20 cellular contexts compared by ENCODE assay signal in the genomic region with DNA sequence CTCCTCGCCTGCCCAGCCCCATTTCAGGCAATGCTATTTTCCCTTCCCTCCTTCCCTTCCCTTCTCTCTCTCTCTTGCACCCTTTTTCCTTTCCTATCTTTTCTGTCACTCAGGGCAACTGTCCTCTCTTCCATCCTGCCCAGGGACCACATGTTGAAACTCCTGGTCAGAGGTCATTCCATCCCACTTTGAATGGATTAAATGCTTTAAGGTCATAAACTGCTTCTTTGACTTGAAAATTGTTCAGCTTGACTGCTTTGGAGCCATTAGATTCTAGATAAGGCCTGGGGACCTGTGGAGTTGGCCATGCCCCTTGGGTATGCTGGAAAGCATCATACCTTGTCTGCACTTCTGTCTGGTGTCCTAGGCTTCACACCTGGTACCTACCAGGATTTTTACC.
"Had no signal": no experiment of that assay in that cellular context is flagged by ENCODE, and none has a peak within 500 bp of the region (broad histone marks: within the 10 kb centered on the region; RNA-seq: fewer than 3 reads in every experiment).

No MANE protein-coding gene starts in this region.

- H3K4me3 Mint-ChIP-seq: activated CD4-positive, alpha-beta T cell treated with anti-CD3 and anti-CD28 coated beads, Interleukin-2, amount 10 ng/mL, durations not matched to agents 7 days and 5 days; activated CD8-positive, alpha-beta memory T cell treated with anti-CD3 and anti-CD28 coated beads, Interleukin-2, amount 10 ng/mL, durations not matched to agents 7 days and 5 days; activated CD8-positive, alpha-beta T cell treated with anti-CD3 and anti-CD28 coated beads for 36 hours; activated naive CD4-positive, alpha-beta T cell treated with anti-CD3 and anti-CD28 coated beads, Interleukin-2, amount 50 U/mL, for 24 hours had no signal

- H3K4me1 ChIP-seq: right lobe of liver had no signal

- H3K36me3 ChIP-seq: cardiac muscle cell, right lobe of liver, thoracic aorta had no signal

- ATAC-seq: activated CD8-positive, alpha-beta memory T cell treated with anti-CD3 and anti-CD28 coated beads, Interleukin-2, amount 10 ng/mL, durations not matched to agents 7 days and 5 days; activated CD8-positive, alpha-beta T cell treated with anti-CD3 and anti-CD28 coated beads for 36 hours; body of pancreas had no signal

- H3K4me3 ChIP-seq: body of pancreas, cardiac muscle cell, right lobe of liver, skin epidermis, thoracic aorta had no signal

- H3K9me3 Mint-ChIP-seq: activated CD4-positive, alpha-beta T cell treated with anti-CD3 and anti-CD28 coated beads, Interleukin-2, amount 10 ng/mL, durations not matched to agents 7 days and 5 days; activated CD8-positive, alpha-beta T cell treated with anti-CD3 and anti-CD28 coated beads for 36 hours; activated naive CD4-positive, alpha-beta T cell treated with anti-CD3 and anti-CD28 coated beads, Interleukin-2, amount 50 U/mL, for 24 hours had no signal

- H3K27ac Mint-ChIP-seq: activated CD4-positive, alpha-beta T cell treated with anti-CD3 and anti-CD28 coated beads, Interleukin-2, amount 10 ng/mL, durations not matched to agents 7 days and 5 days; activated CD8-positive, alpha-beta memory T cell treated with anti-CD3 and anti-CD28 coated beads, Interleukin-2, amount 10 ng/mL, durations not matched to agents 7 days and 5 days; activated CD8-positive, alpha-beta T cell treated with anti-CD3 and anti-CD28 coated beads for 36 hours; activated naive CD4-positive, alpha-beta T cell treated with anti-CD3 and anti-CD28 coated beads, Interleukin-2, amount 50 U/mL, for 24 hours had no signal

- H3K27ac ChIP-seq: body of pancreas, cardiac muscle cell, right lobe of liver, thoracic aorta, VCaP had no signal

- DNase-seq: activated CD4-positive, alpha-beta T cell treated with anti-CD3 and anti-CD28 coated beads, Interleukin-2, amount 10 ng/mL, durations not matched to agents 7 days and 5 days; activated CD4-positive, CD25-positive, alpha-beta regulatory T cell treated with anti-CD3 and anti-CD28 coated beads, Interleukin-2, amount 50 U/mL, for 72 hours; activated CD8-positive, alpha-beta memory T cell treated with anti-CD3 and anti-CD28 coated beads, Interleukin-2, amount 10 ng/mL, durations not matched to agents 7 days and 5 days; activated CD8-positive, alpha-beta T cell treated with anti-CD3 and anti-CD28 coated beads for 36 hours; activated gamma-delta T cell treated with Interleukin-2 at 50 U/mL for 16 hours; activated T-cell treated with anti-CD3 and anti-CD28 coated beads for 4 hours; anterior cingulate cortex; body of pancreas; effector CD4-positive, alpha-beta T cell; mesenchymal stem cell; occipital lobe; posterior cingulate gyrus; right lobe of liver; stimulated activated CD4-positive, alpha-beta T cell treated with anti-CD3 and anti-CD28 coated beads, Interleukin-1b, Interleukin-23, amount 100 ng/mL, for 48 hours; SW 1271 had no signal

- H3K27me3 ChIP-seq: body of pancreas, cardiac muscle cell, right lobe of liver had no signal

- H3K9me3 ChIP-seq: body of pancreas, right lobe of liver, thoracic aorta had no signal

- H3K27me3 Mint-ChIP-seq: activated CD4-positive, alpha-beta T cell treated with anti-CD3 and anti-CD28 coated beads, Interleukin-2, amount 10 ng/mL, durations not matched to agents 7 days and 5 days; activated CD8-positive, alpha-beta memory T cell treated with anti-CD3 and anti-CD28 coated beads, Interleukin-2, amount 10 ng/mL, durations not matched to agents 7 days and 5 days; activated CD8-positive, alpha-beta T cell treated with anti-CD3 and anti-CD28 coated beads for 36 hours; activated naive CD4-positive, alpha-beta T cell treated with anti-CD3 and anti-CD28 coated beads, Interleukin-2, amount 50 U/mL, for 24 hours had no signal

- H3K4me1 Mint-ChIP-seq: activated CD8-positive, alpha-beta memory T cell treated with anti-CD3 and anti-CD28 coated beads, Interleukin-2, amount 10 ng/mL, durations not matched to agents 7 days and 5 days had no signal
